20 cellular contexts compared by ENCODE assay signal in genomic region chr6:169429001-169429400, GRCh38.
DNase-seq lines count a peak whose midpoint lies in the region; ATAC-seq and TF ChIP-seq lines count a peak whose summit lies in the region.
"Had no signal": no experiment of that assay in that cellular context is flagged by ENCODE, and none has a peak within 500 bp of the region (broad histone marks: within the 10 kb centered on the region; RNA-seq: fewer than 3 reads in every experiment).

No MANE protein-coding gene starts in this region.

- H3K9me3 Mint-ChIP-seq in stimulated activated naive B cell treated with anti-CD40 and anti-IgM and Interleukin-4, amounts not matched to agents 10 μg/mL and 1 μg/mL and 100 μg/mL, for 72 hours, result peaks cover 24 to 27% of the 10 kb centered on the region in 2 donors

- H3K27ac Mint-ChIP-seq in stimulated activated naive B cell treated with anti-CD40 and anti-IgM and Interleukin-4, amounts not matched to agents 10 μg/mL and 1 μg/mL and 100 μg/mL, for 72 hours, result no peak overlapping the region
- H3K27ac Mint-ChIP-seq: activated T-cell treated with anti-CD3 and anti-CD28 coated beads, Interleukin-2, amount 50 U/mL, for 24 hours; H9; stimulated activated naive CD8-positive, alpha-beta T cell treated with anti-CD3 and anti-CD28 coated beads, Interleukin-15, amount 100 ng/mL, for 72 hours; T-helper 17 cell had no signal

- no peaks in the 10 kb centered on the region for H3K4me1 Mint-ChIP-seq in stimulated activated naive B cell treated with anti-CD40 and anti-IgM and Interleukin-4, amounts not matched to agents 10 μg/mL and 1 μg/mL and 100 μg/mL, for 72 hours
- H3K4me1 Mint-ChIP-seq: stimulated activated naive CD8-positive, alpha-beta T cell treated with anti-CD3 and anti-CD28 coated beads, Interleukin-15, amount 100 ng/mL, for 72 hours; T-helper 17 cell had no signal

- H3K4me1 ChIP-seq in left ventricle myocardium inferior (peaks cover 8% of the 10 kb centered on the region), right atrium auricular region (no peaks in the 10 kb centered on the region), mesodermal cell (ENCODE audit: control insufficient read depth, insufficient read depth, low read length, poor library complexity, severe bottlenecking) (peaks cover 5% of the 10 kb centered on the region), sigmoid colon (peaks cover 0 to 17% (median 10%) of the 10 kb centered on the region in 4 donors)
- H3K4me1 ChIP-seq: colonic mucosa, upper lobe of left lung had no signal

- no peak for TF ChIP-seq EP300 in sigmoid colon (IDR thresholded peaks at IDR 0.05)

- DNase-seq in left ventricle myocardium inferior, result no peak
- no peak for DNase-seq in right atrium auricular region (ENCODE audit: low spot score)
- no peak for DNase-seq in sigmoid colon
- DNase-seq in stimulated activated naive B cell treated with anti-CD40 and anti-IgM and Interleukin-4, amounts not matched to agents 10 μg/mL and 1 μg/mL and 100 μg/mL, for 72 hours, result no peak
- DNase-seq in NCI-H526 (lab: John Stamatoyannopoulos, UW), result no peak
- no peak for DNase-seq in DMS114 treated with DMSO at 0.1 percent for 48 hours (lab: John Stamatoyannopoulos, UW; ENCODE audit: unreplicated experiment)
- DNase-seq: activated CD8-positive, alpha-beta memory T cell treated with anti-CD3 and anti-CD28 coated beads for 24 hours; activated T-cell treated with anti-CD3 and anti-CD28 coated beads, Interleukin-2, amount 50 U/mL, for 24 hours; colonic mucosa; H9; NCI-H1092; NCI-H2029 treated with DMSO at 0.1 percent for 48 hours; RPMI8226; stimulated activated naive CD8-positive, alpha-beta T cell treated with anti-CD3 and anti-CD28 coated beads, Interleukin-15, amount 100 ng/mL, for 72 hours; T-helper 17 cell had no signal

- WGBS in mesodermal cell (ENCODE audit: insufficient coverage in 2 of 2), 2 experiments, result 90 to 92% methylated on average over 11 of the region's 11 CpGs
- WGBS in sigmoid colon, 2 donors, result 95 to 96% methylated on average over 11 of the region's 11 CpGs

- peaks cover 46% of the 10 kb centered on the region for H3K9me3 ChIP-seq in left ventricle myocardium inferior (replicated peaks)
- peaks cover 0 to 39% of the 10 kb centered on the region in 2 donors for H3K9me3 ChIP-seq in right atrium auricular region
- peaks cover 35% of the 10 kb centered on the region for H3K9me3 ChIP-seq in mesodermal cell (ENCODE audit: control insufficient read depth, low read length)
- peaks cover 0 to 16% (median 11%) of the 10 kb centered on the region in 4 donors for H3K9me3 ChIP-seq in sigmoid colon
- H3K9me3 ChIP-seq: colonic mucosa had no signal

- TF ChIP-seq POLR2A in sigmoid colon (IDR thresholded peaks at IDR 0.05), result no peak

- H3K27ac ChIP-seq in left ventricle myocardium inferior (replicated peaks) (peak overlapping the region; percentile 74), right atrium auricular region (peak overlapping the region in 1 of 2 donors; percentile 78), mesodermal cell (ENCODE audit: low read depth, low read length, severe bottlenecking) (peak overlapping the region; percentile 51), sigmoid colon (peak overlapping the region; percentile 59 to 70 (median 62))
- H3K27ac ChIP-seq: colonic mucosa had no signal

- H3K36me3 ChIP-seq in left ventricle myocardium inferior, result no peaks in the 10 kb centered on the region
- H3K36me3 ChIP-seq in right atrium auricular region, result no peaks in the 10 kb centered on the region
- H3K36me3 ChIP-seq in mesodermal cell (ENCODE audit: control insufficient read depth, insufficient read depth, low read length), result no peaks in the 10 kb centered on the region
- H3K36me3 ChIP-seq in sigmoid colon, result no peaks in the 10 kb centered on the region
- H3K36me3 ChIP-seq: adrenal gland, colonic mucosa, upper lobe of left lung had no signal

- H3K27me3 ChIP-seq in left ventricle myocardium inferior (ENCODE audit: low read depth) (peaks cover 31% of the 10 kb centered on the region), right atrium auricular region (no peaks in the 10 kb centered on the region), sigmoid colon (no peaks in the 10 kb centered on the region)
- H3K27me3 ChIP-seq: adrenal gland, colonic mucosa, upper lobe of left lung had no signal

- intact Hi-C loops in left ventricle myocardium inferior (cut with micrococcal nuclease), result no loop called here
- intact Hi-C loops in sigmoid colon (cut with DNase I), result no loop called here

- TF ChIP-seq CTCF in left ventricle myocardium inferior (IDR thresholded peaks at IDR 0.05; ENCODE audit: borderline replicate concordance) (no peak), right atrium auricular region (IDR thresholded peaks at IDR 0.05) (no peak), sigmoid colon (IDR thresholded peaks at IDR 0.05) (no peak)

- ATAC-seq in stimulated activated naive B cell treated with anti-CD40 and anti-IgM and Interleukin-4, amounts not matched to agents 10 μg/mL and 1 μg/mL and 100 μg/mL, for 72 hours (replicated peaks), result no peak
- ATAC-seq in HG03571 (IDR thresholded peaks at IDR 0.05; ENCODE audit: unreplicated experiment), result no peak
- ATAC-seq: stimulated activated naive CD8-positive, alpha-beta T cell treated with anti-CD3 and anti-CD28 coated beads, Interleukin-15, amount 100 ng/mL, for 72 hours; T-helper 17 cell had no signal

- H3K4me3 Mint-ChIP-seq in stimulated activated naive B cell treated with anti-CD40 and anti-IgM and Interleukin-4, amounts not matched to agents 10 μg/mL and 1 μg/mL and 100 μg/mL, for 72 hours, result no peak overlapping the region
- H3K4me3 Mint-ChIP-seq: activated T-cell treated with anti-CD3 and anti-CD28 coated beads, Interleukin-2, amount 50 U/mL, for 24 hours; H9; stimulated activated naive CD8-positive, alpha-beta T cell treated with anti-CD3 and anti-CD28 coated beads, Interleukin-15, amount 100 ng/mL, for 72 hours; T-helper 17 cell had no signal

- no peaks in the 10 kb centered on the region for H3K27me3 Mint-ChIP-seq in stimulated activated naive B cell treated with anti-CD40 and anti-IgM and Interleukin-4, amounts not matched to agents 10 μg/mL and 1 μg/mL and 100 μg/mL, for 72 hours
- H3K27me3 Mint-ChIP-seq: stimulated activated naive CD8-positive, alpha-beta T cell treated with anti-CD3 and anti-CD28 coated beads, Interleukin-15, amount 100 ng/mL, for 72 hours; T-helper 17 cell had no signal

- peaks cover 5 to 10% of the 10 kb centered on the region in 2 donors for H3K36me3 Mint-ChIP-seq in stimulated activated naive B cell treated with anti-CD40 and anti-IgM and Interleukin-4, amounts not matched to agents 10 μg/mL and 1 μg/mL and 100 μg/mL, for 72 hours

- H3K4me3 ChIP-seq in left ventricle myocardium inferior (no peak overlapping the region), right atrium auricular region (no peak overlapping the region), mesodermal cell (ENCODE audit: extremely low read depth, insufficient read depth, low read length, poor library complexity, severe bottlenecking) (no peak overlapping the region), sigmoid colon (no peak overlapping the region)
- H3K4me3 ChIP-seq: adrenal gland, colonic mucosa, lung, upper lobe of left lung had no signal
